Comparison of ENCODE assay signal across 19 cellular contexts in the genomic region with DNA sequence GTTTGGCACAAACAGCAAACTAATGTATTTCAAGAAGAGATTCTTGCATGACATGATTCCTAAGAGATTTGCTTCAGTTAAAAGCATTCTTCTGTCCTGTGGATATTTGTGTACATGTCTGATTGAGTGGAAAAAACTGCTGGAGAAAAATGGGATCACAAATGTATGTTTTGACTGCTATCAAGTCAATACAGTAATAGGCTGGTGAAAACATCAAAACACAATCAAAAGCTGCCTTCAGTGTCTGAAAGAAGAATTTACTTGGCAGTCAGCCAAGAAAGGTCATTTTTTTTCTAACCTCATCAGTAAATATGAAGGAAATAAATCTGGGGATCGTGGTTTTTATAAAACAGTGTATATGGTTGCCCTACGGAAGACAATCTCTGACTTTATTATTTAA.
A peak's percentile ranks its signal among the peaks of the same experiment; 100 is the strongest.
DNase-seq lines count a peak whose midpoint lies in the region; ATAC-seq, FAIRE-seq and TF ChIP-seq lines count a peak whose summit lies in the region.
"Had no signal": no experiment of that assay in that cellular context is flagged by ENCODE, and none has a peak within 500 bp of the region (broad histone marks: within the 10 kb centered on the region; RNA-seq: fewer than 3 reads in every experiment).

No MANE protein-coding gene starts in this region.

- H3K4me3 ChIP-seq in cardiac muscle cell, result no peak overlapping the region
- H3K4me3 ChIP-seq in endothelial cell of umbilical vein (replicated peaks in 1 of 3; ENCODE audit: insufficient read depth in 1 of 3, low read depth in 1 of 3, low read length in 3 of 3), result no peak overlapping the region
- H3K4me3 ChIP-seq in small intestine (ENCODE audit: low read depth in 1 of 2, low read length in 2 of 2), result no peak overlapping the region
- H3K4me3 ChIP-seq: gastrocnemius medialis, left ventricle myocardium inferior, mucosa of descending colon, spleen had no signal

- CTCF ChIA-PET in endothelial cell of umbilical vein (lab: Charles Lee), result no interaction called here

- FAIRE-seq in endothelial cell of umbilical vein (lab: Jason Lieb, UNC) (no peak), small intestine (lab: Jason Lieb, UNC) (no peak)

- dilution Hi-C loops in endothelial cell of umbilical vein (cut with MboI; ENCODE audit: extremely low pct_ligation_motif_present, low sequenced_read_pairs), result no loop called here

- H3K4me2 ChIP-seq in endothelial cell of umbilical vein (ENCODE audit: insufficient read depth, low read length), result no peak overlapping the region

- BruUV-seq in endothelial cell of umbilical vein (replicated peaks; lab: Mats Ljungman, UMichigan), result no TSS peak

- no peak for TF ChIP-seq POLR2A in endothelial cell of umbilical vein (IDR thresholded peaks at IDR 0.05; ENCODE audit: low read depth, low read length)

- H3K4me1 ChIP-seq in cardiac muscle cell (ENCODE audit: low read depth), result no peaks in the 10 kb centered on the region
- H3K4me1 ChIP-seq in endothelial cell of umbilical vein (ENCODE audit: control insufficient read depth, extremely low read depth, insufficient read depth, low read length), result no peaks in the 10 kb centered on the region
- no peaks in the 10 kb centered on the region for H3K4me1 ChIP-seq in small intestine (ENCODE audit: control insufficient read depth in 2 of 2, insufficient read depth in 1 of 2, low read depth in 1 of 2, low read length in 1 of 2)
- H3K4me1 ChIP-seq: gastrocnemius medialis, left ventricle myocardium inferior, spleen had no signal

- no peaks in the 10 kb centered on the region for H4K20me1 ChIP-seq in endothelial cell of umbilical vein (replicated peaks; ENCODE audit: control insufficient read depth, extremely low read depth, insufficient read depth, low read length)

- no peaks in the 10 kb centered on the region for H3K79me2 ChIP-seq in endothelial cell of umbilical vein (ENCODE audit: control insufficient read depth, insufficient read depth, low read length)

- H3K27me3 ChIP-seq in cardiac muscle cell (no peaks in the 10 kb centered on the region), endothelial cell of umbilical vein (ENCODE audit: control insufficient read depth in 2 of 2, insufficient read depth in 2 of 2, low read length in 2 of 2) (no peaks in the 10 kb centered on the region), small intestine (ENCODE audit: control insufficient read depth in 2 of 2, insufficient read depth in 2 of 2, low read length in 2 of 2) (no peaks in the 10 kb centered on the region)
- H3K27me3 ChIP-seq: gastrocnemius medialis, spleen had no signal

- H2AFZ ChIP-seq in endothelial cell of umbilical vein (ENCODE audit: low read depth, low read length), result no peak overlapping the region

- no peak for ATAC-seq in left cardiac atrium
- no peak for ATAC-seq in GM19395 (IDR thresholded peaks at IDR 0.05; ENCODE audit: unreplicated experiment)
- ATAC-seq: gastrocnemius medialis, mucosa of descending colon had no signal

- DNase-seq in cardiac muscle cell (ENCODE audit: low read depth in 1 of 2, low spot score in 1 of 2) (peak; percentile 1 to 5), left cardiac atrium (no peak), NCI-H446 treated with DMSO at 0.1 percent for 48 hours (lab: John Stamatoyannopoulos, UW) (peak; percentile 39), endothelial cell of umbilical vein (ENCODE audit: low read depth, low spot score) (peak; percentile 7), foreskin melanocyte (no peak), small intestine (no peak), NCI-H146 treated with DMSO at 0.1 percent for 48 hours (lab: John Stamatoyannopoulos, UW; ENCODE audit: unreplicated experiment) (no peak)
- DNase-seq: activated CD4-positive, alpha-beta T cell treated with anti-CD3 and anti-CD28 coated beads, Interleukin-2, amount 10 ng/mL, durations not matched to agents 24 days and 14 days; activated CD8-positive, alpha-beta memory T cell treated with anti-CD3 and anti-CD28 coated beads, Interleukin-2, amount 50 U/mL, for 4 hours; DMS153; erythroblast; gastrocnemius medialis; Kasumi-1; left ventricle myocardium inferior; mucosa of descending colon; NCI-H1092; spleen had no signal

- intact Hi-C loops in left cardiac atrium (cut with DNase I), result no loop called here
- intact Hi-C loops in endothelial cell of umbilical vein (cut with micrococcal nuclease), result no loop called here

- H3K9me1 ChIP-seq in endothelial cell of umbilical vein (replicated peaks; ENCODE audit: control insufficient read depth, extremely low read depth, insufficient read depth, low read length), result no peaks in the 10 kb centered on the region

- no peak overlapping the region for H3K9ac ChIP-seq in endothelial cell of umbilical vein (replicated peaks; ENCODE audit: extremely low read depth, insufficient read depth, low read length)

- 8 to 27% (median 21%) methylated on average over 2 of the region's 2 CpGs for WGBS in small intestine, 3 donors

- H3K27ac ChIP-seq in cardiac muscle cell, result no peak overlapping the region
- no peak overlapping the region for H3K27ac ChIP-seq in endothelial cell of umbilical vein (ENCODE audit: insufficient read depth, low read depth, low read length)
- H3K27ac ChIP-seq in small intestine (ENCODE audit: low read depth in 1 of 2, low read length in 1 of 2), result no peak overlapping the region
- H3K27ac ChIP-seq: C4-2B, gastrocnemius medialis, left ventricle myocardium inferior, spleen had no signal

- POLR2A ChIA-PET in endothelial cell of umbilical vein (lab: Charles Lee), result no interaction called here

- TF ChIP-seq CTCF in cardiac muscle cell (IDR thresholded peaks at IDR 0.05; ENCODE audit: low read depth, low read length), result no peak
- no peak for TF ChIP-seq CTCF in endothelial cell of umbilical vein (IDR thresholded peaks at IDR 0.05; ENCODE audit: extremely low read depth in 1 of 2, insufficient read depth in 1 of 2, low read depth in 1 of 2, low read length in 2 of 2)

- no peaks in the 10 kb centered on the region for H3K9me3 ChIP-seq in cardiac muscle cell (ENCODE audit: low read depth)
- no peaks in the 10 kb centered on the region for H3K9me3 ChIP-seq in endothelial cell of umbilical vein (replicated peaks; ENCODE audit: control insufficient read depth, insufficient read depth, low read length)
- no peaks in the 10 kb centered on the region for H3K9me3 ChIP-seq in small intestine (ENCODE audit: control insufficient read depth, low read depth)
- H3K9me3 ChIP-seq: gastrocnemius medialis, mucosa of descending colon had no signal

- H3K36me3 ChIP-seq in cardiac muscle cell, result no peaks in the 10 kb centered on the region
- H3K36me3 ChIP-seq in endothelial cell of umbilical vein (ENCODE audit: control insufficient read depth in 2 of 2, extremely low read depth in 1 of 2, insufficient read depth in 2 of 2, low read length in 2 of 2), result no peaks in the 10 kb centered on the region
- no peaks in the 10 kb centered on the region for H3K36me3 ChIP-seq in small intestine (ENCODE audit: control insufficient read depth in 2 of 2, insufficient read depth in 2 of 2, low read length in 2 of 2)
- H3K36me3 ChIP-seq: gastrocnemius medialis, left ventricle myocardium inferior, spleen had no signal

TF ChIP-seq in endothelial cell of umbilical vein, 7 proteins besides CTCF, POLR2A, EP300 and RAD21:
- no peak for TF ChIP-seq JUN (IDR thresholded peaks at IDR 0.05; ENCODE audit: borderline replicate concordance, insufficient read depth, insufficient read length, low read depth)
- no peak for TF ChIP-seq POLR2AphosphoS5 (IDR thresholded peaks at IDR 0.05; ENCODE audit: insufficient read depth, low read depth, low read length)
- TF ChIP-seq FOS (IDR thresholded peaks at IDR 0.05; ENCODE audit: borderline replicate concordance, insufficient read depth, low read length), result no peak
- no peak for TF ChIP-seq GATA2 (IDR thresholded peaks at IDR 0.05; ENCODE audit: insufficient read depth, insufficient read length, low read depth, low read length)
- TF ChIP-seq, protein P1, sequence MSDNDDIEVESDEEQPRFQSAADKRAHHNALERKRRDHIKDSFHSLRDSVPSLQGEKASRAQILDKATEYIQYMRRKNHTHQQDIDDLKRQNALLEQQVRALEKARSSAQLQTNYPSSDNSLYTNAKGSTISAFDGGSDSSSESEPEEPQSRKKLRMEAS (IDR thresholded peaks at IDR 0.05; ENCODE audit: insufficient read depth, insufficient read length), result no peak
- TF ChIP-seq EZH2 (IDR thresholded peaks at IDR 0.05; ENCODE audit: borderline replicate concordance, low read depth, low read length, severe bottlenecking), result no peak
- no peak for TF ChIP-seq MYC (IDR thresholded peaks at IDR 0.05; ENCODE audit: low read depth, low read length)

Comparison
In these comparisons a context has a peak if more than half of its experiments do, and no peak if none do; other contexts are left out.
1. DNase-seq: peak in cardiac muscle cell (2 of 2), NCI-H446 treated with DMSO at 0.1 percent for 48 hours (single experiment) and endothelial cell of umbilical vein (single experiment); none in left cardiac atrium (single experiment), foreskin melanocyte (single experiment), small intestine (single experiment) and NCI-H146 treated with DMSO at 0.1 percent for 48 hours (single experiment).